In the genomic region with DNA sequence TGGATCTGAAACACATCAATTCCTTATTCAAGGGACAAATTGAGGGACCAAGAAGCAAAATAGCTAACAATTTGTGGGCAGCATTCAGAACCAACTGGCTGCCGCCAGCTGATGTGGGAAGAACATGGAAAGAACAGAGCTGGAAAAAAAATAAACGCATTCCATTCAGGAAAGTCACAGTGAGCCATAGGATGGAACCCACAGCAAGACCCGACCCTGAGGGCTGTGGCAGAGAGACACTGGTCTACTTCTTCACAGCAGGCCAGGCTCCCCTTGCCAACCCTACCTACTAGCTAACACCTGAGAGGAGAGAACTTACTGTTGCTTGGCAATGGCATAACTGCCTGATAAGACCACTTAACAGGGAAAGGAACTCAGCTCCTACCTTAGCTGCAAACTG, we compare ENCODE assay signal across 9 cellular contexts.
DNase-seq lines count a peak whose midpoint lies in the region; ATAC-seq and TF ChIP-seq lines count a peak whose summit lies in the region.
"Had no signal": no experiment of that assay in that cellular context is flagged by ENCODE, and none has a peak within 500 bp of the region (broad histone marks: within the 10 kb centered on the region; RNA-seq: fewer than 3 reads in every experiment).

No MANE protein-coding gene starts in this region.

- no peaks in the 10 kb centered on the region for H3K9me3 Mint-ChIP-seq in naive B cell

- no peaks in the 10 kb centered on the region for H4K20me1 ChIP-seq in OCI-LY1 (ENCODE audit: insufficient read depth, low read length)

- TF ChIP-seq CTCF in OCI-LY1 (IDR thresholded peaks at IDR 0.05; ENCODE audit: low read length) = no peak
- no peak for TF ChIP-seq CTCF in sigmoid colon (IDR thresholded peaks at IDR 0.05)

- H3F3A ChIP-seq in OCI-LY1 (ENCODE audit: insufficient read depth, low read length) = no peaks in the 10 kb centered on the region

- no peak for TF ChIP-seq POLR2A in sigmoid colon (IDR thresholded peaks at IDR 0.05)

- no peaks in the 10 kb centered on the region for H3K9me2 ChIP-seq in OCI-LY1 (ENCODE audit: low read depth, low read length)

- no peak for TF ChIP-seq EP300 in sigmoid colon (IDR thresholded peaks at IDR 0.05)

- H3K36me3 Mint-ChIP-seq in naive B cell = peaks cover 6 to 8% of the 10 kb centered on the region in 2 donors

- peaks cover 51% of the 10 kb centered on the region for H3K79me2 ChIP-seq in OCI-LY1 (ENCODE audit: insufficient read depth, low read length)

- in situ Hi-C loops in Caki2 (cut with HindIII; ENCODE audit: low pct_unique_long_range_greater_than_20kb, low sequenced_read_pairs) = no loop called here

- H2AFZ ChIP-seq in OCI-LY1 (ENCODE audit: low read length) = no peak overlapping the region

- H3K27ac ChIP-seq in OCI-LY1 (ENCODE audit: low read depth, low read length, poor library complexity, severe bottlenecking) = peak overlapping the region; percentile 44
- H3K27ac ChIP-seq in sigmoid colon = peak overlapping the region in 2 of 4 donors; percentile 17 to 22

- peak overlapping the region in 4 of 6 donors; percentile 5 to 87 (median 72) for H3K27ac Mint-ChIP-seq in naive B cell

- H3K27me3 Mint-ChIP-seq in naive B cell = no peaks in the 10 kb centered on the region

- H3K4me3 Mint-ChIP-seq in naive B cell = peak overlapping the region in 1 of 8 donors; percentile 26

- no peaks in the 10 kb centered on the region for H3K9me3 ChIP-seq in OCI-LY1 (ENCODE audit: low read length)
- no peaks in the 10 kb centered on the region for H3K9me3 ChIP-seq in sigmoid colon

- WGBS in sigmoid colon, 2 donors = 65 to 77% methylated on average over 3 of the region's 3 CpGs

- no peak overlapping the region for H3K4me3 ChIP-seq in OCI-LY1 (ENCODE audit: low read depth, low read length, poor library complexity, severe bottlenecking)
- no peak overlapping the region for H3K4me3 ChIP-seq in sigmoid colon

- DNase-seq in Caki2 (ENCODE audit: low read depth) (peak; percentile 47), dermis microvascular lymphatic vessel endothelial cell (ENCODE audit: low read depth in 2 of 2) (peak; percentile 24 to 30), naive B cell (no peak), DMS153 (lab: John Stamatoyannopoulos, UW) (no peak), sigmoid colon (no peak)
- DNase-seq: DMS79 had no signal

- H3K4me2 ChIP-seq in OCI-LY1 (ENCODE audit: low read length) = peak overlapping the region; percentile 15; the same call in 1 of the 2 replicates

- H3K36me3 ChIP-seq in OCI-LY1 (ENCODE audit: insufficient read depth, low read length) (0 out of 2 replicates have a peak, but pooled peaks cover 7% of the 10 kb centered on the region), sigmoid colon (peaks cover 0 to 6% (median 0%) of the 10 kb centered on the region in 4 donors)

- intact Hi-C loops in sigmoid colon (cut with DNase I) = no loop called here

- peak in 1 of 2 donors; percentile 27 for ATAC-seq in naive B cell (ENCODE audit: low read depth in 2 of 2)
- no peak for ATAC-seq in GM19452 (IDR thresholded peaks at IDR 0.05; ENCODE audit: unreplicated experiment)
- ATAC-seq in GM21447 (IDR thresholded peaks at IDR 0.05; ENCODE audit: unreplicated experiment) = no peak

- no peaks in the 10 kb centered on the region for H3K27me3 ChIP-seq in OCI-LY1 (ENCODE audit: insufficient read depth, low read length)
- H3K27me3 ChIP-seq in sigmoid colon = no peaks in the 10 kb centered on the region

- H3K4me1 Mint-ChIP-seq in naive B cell = peaks cover 47 to 60% (median 57%) of the 10 kb centered on the region in 3 donors

- no peak overlapping the region; the same call in 1 of the 2 replicates for H3K9ac ChIP-seq in OCI-LY1 (ENCODE audit: low read length)

- H3K4me1 ChIP-seq in OCI-LY1 (ENCODE audit: insufficient read depth, low read length, severe bottlenecking) (peaks cover 77% of the 10 kb centered on the region), sigmoid colon (peaks cover 0 to 58% (median 32%) of the 10 kb centered on the region in 4 donors)

Comparison
In these comparisons a context has a peak if more than half of its experiments do, and no peak if none do; other contexts are left out.
1. DNase-seq: peak in Caki2 (single experiment) and dermis microvascular lymphatic vessel endothelial cell (2 of 2); none in naive B cell (single experiment), DMS153 (single experiment) and sigmoid colon (single experiment).